21 cellular contexts compared by ENCODE assay signal in the genomic region with DNA sequence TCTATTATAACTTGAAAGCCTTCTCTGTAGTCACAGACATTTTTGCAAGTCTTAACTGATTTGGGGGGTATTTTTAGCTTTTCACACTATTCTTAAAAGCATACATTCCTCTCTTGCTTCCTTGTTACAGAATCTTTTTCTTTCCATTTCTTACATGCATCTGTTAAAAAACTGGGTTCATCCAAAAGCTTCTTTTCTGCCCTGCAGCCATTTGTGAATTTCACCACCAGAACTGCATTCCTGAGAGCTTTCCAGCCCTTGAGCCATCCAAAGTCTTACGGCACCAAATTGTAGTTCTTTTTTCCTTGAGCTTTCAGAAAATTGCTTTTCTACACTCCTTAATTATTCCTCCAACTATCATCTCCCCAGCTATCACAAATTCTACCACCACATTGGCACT. TPM values are rescaled to one million over a fixed set of nuclear protein-coding genes. Genes with fewer than 3 reads are reported as not detected.
DNase-seq lines count a peak whose midpoint lies in the region; ATAC-seq and TF ChIP-seq lines count a peak whose summit lies in the region.
"Had no signal": no experiment of that assay in that cellular context is flagged by ENCODE, and none has a peak within 500 bp of the region (broad histone marks: within the 10 kb centered on the region; RNA-seq: fewer than 3 reads in every experiment).

No MANE protein-coding gene starts in this region.

- peaks cover 0 to 19% (median 12%) of the 10 kb centered on the region in 5 donors for H3K4me1 ChIP-seq in subcutaneous abdominal adipose tissue (ENCODE audit: control insufficient read depth in 5 of 5, insufficient read depth in 5 of 5, low read length in 5 of 5)

- no peaks in the 10 kb centered on the region for H3K9me3 Mint-ChIP-seq in glutamatergic neuron (ENCODE audit: unreplicated experiment)
- H3K9me3 Mint-ChIP-seq: dendritic cell treated with granulocyte-macrophage colony-stimulating factor and Interleukin-4, amounts not matched to agents 40 ng/mL and 50 ng/mL, for 4 days; H9 had no signal

- no peaks in the 10 kb centered on the region for H3K27me3 ChIP-seq in subcutaneous abdominal adipose tissue (ENCODE audit: control insufficient read depth in 5 of 5, insufficient read depth in 4 of 5, low read length in 5 of 5)
- H3K27me3 ChIP-seq in brain microvascular endothelial cell (replicated peaks) = no peaks in the 10 kb centered on the region

- DNase-seq in EL (peak; percentile 48), amniotic stem cell (lab: John Stamatoyannopoulos, UW) (peak; percentile 52), fibroblast of the aortic adventitia (ENCODE audit: low read depth) (peak; percentile 57), brain microvascular endothelial cell (no peak), germinal center (ENCODE audit: low spot score) (no peak), glutamatergic neuron (no peak)
- DNase-seq: activated CD4-positive, alpha-beta T cell treated with anti-CD3 and anti-CD28 coated beads for 36 hours; activated gamma-delta T cell; C1 segment of cervical spinal cord; Caco-2; DMS79 treated with DMSO at 0.1 percent for 48 hours; H9; NCI-H1048; NCI-H1694 treated with DMSO at 0.1 percent for 48 hours; stimulated activated CD8-positive, alpha-beta memory T cell treated with anti-CD3 and anti-CD28 coated beads, Interleukin-4, amount 100 ng/mL, for 48 hours had no signal

- H3K4me3 ChIP-seq in fibroblast of the aortic adventitia (ENCODE audit: low read depth, low read length) (no peak overlapping the region), subcutaneous abdominal adipose tissue (ENCODE audit: low read depth in 1 of 5, low read length in 5 of 5) (no peak overlapping the region), brain microvascular endothelial cell (ENCODE audit: low read depth, low read length) (no peak overlapping the region)

- H3K36me3 Mint-ChIP-seq in glutamatergic neuron (ENCODE audit: unreplicated experiment) = peaks cover 15% of the 10 kb centered on the region

- H3K36me3 ChIP-seq in subcutaneous abdominal adipose tissue (ENCODE audit: control insufficient read depth in 5 of 5, insufficient read depth in 5 of 5, low read length in 5 of 5) (peaks cover 31 to 77% (median 71%) of the 10 kb centered on the region in 5 donors), brain microvascular endothelial cell (replicated peaks) (peaks cover 19% of the 10 kb centered on the region)

- no peaks in the 10 kb centered on the region for H3K9me3 ChIP-seq in subcutaneous abdominal adipose tissue (ENCODE audit: control insufficient read depth in 5 of 5, low read length in 5 of 5)
- H3K9me3 ChIP-seq: Caco-2 had no signal

- no peak for TF ChIP-seq CTCF in fibroblast of the aortic adventitia (IDR thresholded peaks at IDR 0.05; ENCODE audit: insufficient read depth, low read length)
- TF ChIP-seq CTCF in brain microvascular endothelial cell (IDR thresholded peaks at IDR 0.05; ENCODE audit: low read depth, low read length, missing control alignments) = no peak
- no peak for TF ChIP-seq CTCF in glutamatergic neuron (IDR thresholded peaks at IDR 0.05; ENCODE audit: partially characterized antibody, unreplicated experiment)

- H3K4me3 Mint-ChIP-seq in glutamatergic neuron (ENCODE audit: unreplicated experiment) = no peak overlapping the region
- H3K4me3 Mint-ChIP-seq: activated CD4-positive, alpha-beta T cell treated with anti-CD3 and anti-CD28 coated beads for 36 hours; dendritic cell treated with granulocyte-macrophage colony-stimulating factor and Interleukin-4, amounts not matched to agents 40 ng/mL and 50 ng/mL, for 4 days; H9 had no signal

- in situ Hi-C loops in brain microvascular endothelial cell (cut with HindIII; ENCODE audit: low pct_ligation_motif_present, low sequenced_read_pairs) = no loop called here

- H3K27ac ChIP-seq in subcutaneous abdominal adipose tissue (ENCODE audit: low read depth, low read length) (peak overlapping the region; percentile 89), brain microvascular endothelial cell (no peak overlapping the region)
- H3K27ac ChIP-seq: HL-60 had no signal

- ATAC-seq in HG03354 (IDR thresholded peaks at IDR 0.05; ENCODE audit: poor library complexity, severe bottlenecking, unreplicated experiment) = no peak
- ATAC-seq: activated CD4-positive, alpha-beta T cell treated with anti-CD3 and anti-CD28 coated beads for 36 hours; left lobe of liver; SK-N-SH treated with all-trans-retinoic acid at 6 μM for 48 hours had no signal

- peaks cover 2% of the 10 kb centered on the region for H3K4me1 Mint-ChIP-seq in glutamatergic neuron (ENCODE audit: low read depth, unreplicated experiment)
- H3K4me1 Mint-ChIP-seq: activated CD4-positive, alpha-beta T cell treated with anti-CD3 and anti-CD28 coated beads for 36 hours had no signal

- no peak overlapping the region for H3K27ac Mint-ChIP-seq in glutamatergic neuron (ENCODE audit: unreplicated experiment)
- H3K27ac Mint-ChIP-seq: activated CD4-positive, alpha-beta T cell treated with anti-CD3 and anti-CD28 coated beads for 36 hours; dendritic cell treated with granulocyte-macrophage colony-stimulating factor and Interleukin-4, amounts not matched to agents 40 ng/mL and 50 ng/mL, for 4 days; H9 had no signal

- peaks cover 3% of the 10 kb centered on the region for H3K27me3 Mint-ChIP-seq in glutamatergic neuron (ENCODE audit: unreplicated experiment)
- H3K27me3 Mint-ChIP-seq: activated CD4-positive, alpha-beta T cell treated with anti-CD3 and anti-CD28 coated beads for 36 hours; dendritic cell treated with granulocyte-macrophage colony-stimulating factor and Interleukin-4, amounts not matched to agents 40 ng/mL and 50 ng/mL, for 4 days had no signal

- no peak overlapping the region for H3K9ac ChIP-seq in subcutaneous abdominal adipose tissue (ENCODE audit: low read length in 5 of 5)

RNA-seq across cellular contexts. Expression of a gene that starts 19.7 kb away (rescaled TPM):
- total RNA-seq in fibroblast of the aortic adventitia (ENCODE audit: low replicate concordance) (46.3 and 89.6 TPM in 2 replicates), glutamatergic neuron (ENCODE audit: unreplicated experiment) (81.1 TPM)

RNA-seq across cellular contexts. Expression of a gene that starts 46.9 kb away (rescaled TPM):
- total RNA-seq in fibroblast of the aortic adventitia (ENCODE audit: low replicate concordance) = 9.5 and 22.1 TPM in 2 replicates
- total RNA-seq in glutamatergic neuron (ENCODE audit: unreplicated experiment) = 31.7 TPM

RNA-seq across cellular contexts. Expression of a gene that starts 50.5 kb away (rescaled TPM):
- 45.1 and 109 TPM in 2 replicates for total RNA-seq in fibroblast of the aortic adventitia (ENCODE audit: low replicate concordance)
- 49.1 TPM for total RNA-seq in glutamatergic neuron (ENCODE audit: unreplicated experiment)

Comparison
In these comparisons a context has a peak if more than half of its experiments do, and no peak if none do; other contexts are left out.
1. DNase-seq: peak in EL (single experiment), amniotic stem cell (single experiment) and fibroblast of the aortic adventitia (single experiment); none in brain microvascular endothelial cell (single experiment), germinal center (single experiment) and glutamatergic neuron (single experiment).